In genomic region chr10:100346351-100346764, GRCh38 we compare ENCODE assay signal across 7 cellular contexts. TPM values are rescaled to one million over a fixed set of nuclear protein-coding genes. Genes with fewer than 3 reads are reported as not detected.
DNase-seq lines count a peak whose midpoint lies in the region; ATAC-seq, FAIRE-seq and TF ChIP-seq lines count a peak whose summit lies in the region.

No MANE protein-coding gene starts in this region.

- intact Hi-C loops in kidney (cut with DNase I): no loop called here

- in situ Hi-C loops in GM13976 (cut with MboI; ENCODE audit: low sequenced_read_pairs, unreplicated experiment): loop anchor here (10.0 kb wide), 1 partner anchor 168 kb away; the partner anchor contains the start of gene SEC31B

- peaks cover 0 to 2% of the 10 kb centered on the region in 2 donors for H3K4me1 ChIP-seq in kidney (ENCODE audit: control insufficient read depth in 1 of 2, insufficient read depth in 1 of 2, low read depth in 1 of 2, low read length in 2 of 2)

- H3K36me3 Mint-ChIP-seq in HFFc6 (ENCODE audit: low read depth): no peaks in the 10 kb centered on the region
- peaks cover 3% of the 10 kb centered on the region for H3K36me3 Mint-ChIP-seq in central memory CD8-positive, alpha-beta T cell (ENCODE audit: insufficient read depth)

- H3K4me3 ChIP-seq in WI38 (ENCODE audit: low read depth, low read length) (peak overlapping the region; percentile 77), kidney (ENCODE audit: low read length in 2 of 2) (peak overlapping the region; percentile 42 to 67)

- H3K9ac ChIP-seq in kidney (ENCODE audit: low read length in 2 of 2): no peak overlapping the region

- no peak overlapping the region for H3K27ac Mint-ChIP-seq in HFFc6
- H3K27ac Mint-ChIP-seq in central memory CD8-positive, alpha-beta T cell (ENCODE audit: low read depth): peak overlapping the region; percentile 38

- no peak for TF ChIP-seq CTCF in GM13976 (IDR thresholded peaks at IDR 0.05; ENCODE audit: borderline replicate concordance, control extremely low read depth, extremely low read depth, insufficient read depth, missing control alignments)
- TF ChIP-seq CTCF in HFFc6 (IDR thresholded peaks at IDR 0.05): no peak
- no peak for TF ChIP-seq CTCF in WI38 (IDR thresholded peaks at IDR 0.05; ENCODE audit: low read depth, low read length)
- no peak for TF ChIP-seq CTCF in kidney (IDR thresholded peaks at IDR 0.05; ENCODE audit: borderline replicate concordance, extremely low read depth, insufficient read depth)

- peak; percentile 69 for ATAC-seq in central memory CD8-positive, alpha-beta T cell (replicated peaks; ENCODE audit: extremely low read depth, poor library complexity, severe bottlenecking)

- peak overlapping the region; percentile 87 for H3K4me3 Mint-ChIP-seq in HFFc6
- H3K4me3 Mint-ChIP-seq in central memory CD8-positive, alpha-beta T cell: peak overlapping the region; percentile 75

- DNase-seq in GM13976 (ENCODE audit: low spot score): peak; percentile 84
- DNase-seq in HFFc6: peak; percentile 18
- peak; percentile 40 for DNase-seq in NCI-H1092 treated with DMSO at 0.1 percent for 48 hours (lab: John Stamatoyannopoulos, UW)
- DNase-seq in central memory CD8-positive, alpha-beta T cell (ENCODE audit: low spot score in 2 of 2): peak in 1 of 2 donors; percentile 21
- peak; percentile 87 for DNase-seq in kidney
- peak; percentile 25 to 40 for DNase-seq in stimulated activated CD4-positive, alpha-beta T cell treated with anti-CD3 and anti-CD28 coated beads, Interleukin-15, amount 100 ng/mL, for 1 hour (ENCODE audit: low read depth in 1 of 2, low spot score in 1 of 2)

- peaks cover 30% of the 10 kb centered on the region for H3K4me1 Mint-ChIP-seq in HFFc6 (ENCODE audit: low read depth)
- peaks cover 32% of the 10 kb centered on the region for H3K4me1 Mint-ChIP-seq in central memory CD8-positive, alpha-beta T cell

- no peak for FAIRE-seq in kidney (lab: Jason Lieb, UNC)

- H3K36me3 ChIP-seq in kidney (ENCODE audit: control insufficient read depth in 1 of 2, insufficient read depth in 2 of 2, low read length in 2 of 2): no peaks in the 10 kb centered on the region

- no peaks in the 10 kb centered on the region for H3K9me3 Mint-ChIP-seq in HFFc6
- H3K9me3 Mint-ChIP-seq in central memory CD8-positive, alpha-beta T cell: no peaks in the 10 kb centered on the region

- no peak overlapping the region for H3K27ac ChIP-seq in kidney (ENCODE audit: low read depth in 2 of 2, low read length in 2 of 2)

- H3K27me3 Mint-ChIP-seq in HFFc6 (ENCODE audit: insufficient read depth): peaks cover 4% of the 10 kb centered on the region
- no peaks in the 10 kb centered on the region for H3K27me3 Mint-ChIP-seq in central memory CD8-positive, alpha-beta T cell

- H3K9me3 ChIP-seq in kidney (ENCODE audit: control insufficient read depth in 1 of 2, low read length in 2 of 2): no peaks in the 10 kb centered on the region

RNA-seq across cellular contexts. Expression of gene SCD, which starts 0.7 kb away (rescaled TPM):
- 10 to 100 TPM; 11.5 to 16.8 (median 14.9) TPM for total RNA-seq in HFFc6 (2021; fragmentation: NEBNext Ultra II Directional; extraction: Animal tissue kit (Norgen Biotek cat#: 25700))
- 8.7 TPM for total RNA-seq in kidney
- 10.7 TPM for polyA plus RNA-seq in kidney (ENCODE audit: insufficient read depth, low read depth, low replicate concordance)

RNA-seq across cellular contexts. Expression of gene PKD2L1, which starts 16.3 kb away (rescaled TPM):
- not detected for total RNA-seq in HFFc6 (2021; fragmentation: NEBNext Ultra II Directional; extraction: Animal tissue kit (Norgen Biotek cat#: 25700))
- not detected for total RNA-seq in kidney
- polyA plus RNA-seq in kidney (ENCODE audit: insufficient read depth, low read depth, low replicate concordance): 0.17 TPM

RNA-seq across cellular contexts. Expression of gene BLOC1S2, which starts 59.9 kb away (rescaled TPM):
- 10 to 100 TPM; 52.4 to 62.1 (median 55.0) TPM for total RNA-seq in HFFc6 (2021; fragmentation: NEBNext Ultra II Directional; extraction: Animal tissue kit (Norgen Biotek cat#: 25700))
- 31.8 TPM for total RNA-seq in kidney
- polyA plus RNA-seq in kidney (ENCODE audit: insufficient read depth, low read depth, low replicate concordance): 56.3 TPM
